Comparison of ENCODE assay signal across 1 cellular context in genomic region chr1:206900149-206900548, GRCh38.
TF ChIP-seq lines count a peak whose summit lies in the region.

No MANE protein-coding gene starts in this region.

TF ChIP-seq in GM12878, 131 proteins besides CTCF, POLR2A, EP300 and RAD21:
- TF ChIP-seq RUNX3 (IDR thresholded peaks at IDR 0.05; ENCODE audit: low read length) (no peak), NR2C1 (IDR thresholded peaks at IDR 0.05) (no peak), POLR2AphosphoS2 (IDR thresholded peaks at IDR 0.05; ENCODE audit: low read depth, low read length) (0 out of 2 replicates have a peak, but pooled peaks have one; percentile 48), ZNF217 (IDR thresholded peaks at IDR 0.05) (no peak), MYB (IDR thresholded peaks at IDR 0.05; ENCODE audit: borderline replicate concordance, low read depth, low read length) (no peak), ZNF592 (IDR thresholded peaks at IDR 0.05) (no peak)
